24 cellular contexts compared by ENCODE assay signal in genomic region chr18:78796693-78797455, GRCh38.
"Had no signal": no experiment of that assay in that cellular context is flagged by ENCODE, and none has a peak within 500 bp of the region (broad histone marks: within the 10 kb centered on the region; RNA-seq: fewer than 3 reads in every experiment).

No MANE protein-coding gene starts in this region.

- H3K36me3 Mint-ChIP-seq: activated naive CD4-positive, alpha-beta T cell treated with anti-CD3 and anti-CD28 coated beads, Interleukin-2, amount 50 U/mL, for 24 hours had no signal

- H3K36me3 ChIP-seq: ascending aorta, Peyer's patch, SJSA1 had no signal

- ATAC-seq: body of pancreas had no signal

- H3K4me1 Mint-ChIP-seq: activated CD4-positive, alpha-beta memory T cell treated with anti-CD3 and anti-CD28 coated beads, Interleukin-2, amount 10 ng/mL, durations not matched to agents 7 days and 5 days; activated CD4-positive, alpha-beta T cell treated with anti-CD3 and anti-CD28 coated beads, Interleukin-2, amount 10 ng/mL, durations not matched to agents 7 days and 5 days; activated naive CD4-positive, alpha-beta T cell treated with anti-CD3 and anti-CD28 coated beads, Interleukin-2, amount 50 U/mL, for 24 hours had no signal

- H3K27me3 Mint-ChIP-seq: activated CD4-positive, alpha-beta memory T cell treated with anti-CD3 and anti-CD28 coated beads, Interleukin-2, amount 10 ng/mL, durations not matched to agents 7 days and 5 days; activated CD4-positive, alpha-beta T cell treated with anti-CD3 and anti-CD28 coated beads, Interleukin-2, amount 10 ng/mL, durations not matched to agents 7 days and 5 days; activated naive CD4-positive, alpha-beta T cell treated with anti-CD3 and anti-CD28 coated beads, Interleukin-2, amount 50 U/mL, for 24 hours had no signal

- DNase-seq: activated CD4-positive, alpha-beta memory T cell treated with anti-CD3 and anti-CD28 coated beads, Interleukin-2, amount 10 ng/mL, durations not matched to agents 7 days and 5 days; activated CD4-positive, alpha-beta T cell treated with anti-CD3 and anti-CD28 coated beads, Interleukin-2, amount 10 ng/mL, durations not matched to agents 7 days and 5 days; activated CD4-positive, CD25-positive, alpha-beta regulatory T cell; activated naive CD4-positive, alpha-beta T cell; activated T-cell treated with anti-CD3 and anti-CD28 coated beads for 4 hours; activated T-cell treated with anti-CD3 and anti-CD28 coated beads, Interleukin-2, amount 50 U/mL, for 48 hours; body of pancreas; Kasumi-1; NCI-H1105 treated with DMSO at 0.1 percent for 48 hours; NCI-H1436 treated with DMSO at 0.1 percent for 48 hours; NCI-H187; NCI-H2081; NCI-H524; Peyer's patch; SHP77; T-helper 9 cell had no signal

- H3K9me3 Mint-ChIP-seq: activated CD4-positive, alpha-beta T cell treated with anti-CD3 and anti-CD28 coated beads, Interleukin-2, amount 10 ng/mL, durations not matched to agents 7 days and 5 days; activated naive CD4-positive, alpha-beta T cell treated with anti-CD3 and anti-CD28 coated beads, Interleukin-2, amount 50 U/mL, for 24 hours; activated T-helper 2 cell treated with anti-CD3 and anti-CD28 coated beads, Interferon-gamma antibody, Interleukin-2, Interleukin-4, amounts not matched to agents 10 μg/mL and 5 μg/mL and 100 μg/mL, durations not matched to agents 14 hours and 24 hours and 36 hours; T-helper 1 cell treated with Interleukin-12 subunit alpha and Interleukin-12 subunit beta and Interleukin-4 antibody, amounts not matched to agents 30 μg/mL and 1 μg/mL, for 36 hours had no signal

- FAIRE-seq: bronchial epithelial cell had no signal

- H3K4me3 Mint-ChIP-seq: activated CD4-positive, alpha-beta memory T cell treated with anti-CD3 and anti-CD28 coated beads, Interleukin-2, amount 10 ng/mL, durations not matched to agents 7 days and 5 days; activated CD4-positive, alpha-beta T cell treated with anti-CD3 and anti-CD28 coated beads, Interleukin-2, amount 10 ng/mL, durations not matched to agents 7 days and 5 days; activated naive CD4-positive, alpha-beta T cell treated with anti-CD3 and anti-CD28 coated beads, Interleukin-2, amount 50 U/mL, for 24 hours; T-helper 1 cell treated with Interleukin-12 subunit alpha and Interleukin-12 subunit beta and Interleukin-4 antibody, amounts not matched to agents 30 μg/mL and 1 μg/mL, for 36 hours had no signal

- H3K4me1 ChIP-seq: ascending aorta, body of pancreas, Peyer's patch, SJSA1 had no signal

- H3K4me3 ChIP-seq: ascending aorta, body of pancreas, Peyer's patch, SJSA1 had no signal

- H3K9me3 ChIP-seq: ascending aorta, body of pancreas, Peyer's patch had no signal

- H3K27ac ChIP-seq: ascending aorta, body of pancreas, Peyer's patch, RWPE1, SJSA1, VCaP had no signal

- H3K27me3 ChIP-seq: ascending aorta, body of pancreas, Peyer's patch, SJSA1 had no signal

- H3K27ac Mint-ChIP-seq: activated CD4-positive, alpha-beta memory T cell treated with anti-CD3 and anti-CD28 coated beads, Interleukin-2, amount 10 ng/mL, durations not matched to agents 7 days and 5 days; activated CD4-positive, alpha-beta T cell treated with anti-CD3 and anti-CD28 coated beads, Interleukin-2, amount 10 ng/mL, durations not matched to agents 7 days and 5 days; activated naive CD4-positive, alpha-beta T cell treated with anti-CD3 and anti-CD28 coated beads, Interleukin-2, amount 50 U/mL, for 24 hours; activated T-helper 2 cell treated with anti-CD3 and anti-CD28 coated beads, Interferon-gamma antibody, Interleukin-2, Interleukin-4, amounts not matched to agents 10 μg/mL and 5 μg/mL and 100 μg/mL, durations not matched to agents 14 hours and 24 hours and 36 hours; T-helper 1 cell treated with Interleukin-12 subunit alpha and Interleukin-12 subunit beta and Interleukin-4 antibody, amounts not matched to agents 30 μg/mL and 1 μg/mL, for 36 hours had no signal
